In the genomic region with DNA sequence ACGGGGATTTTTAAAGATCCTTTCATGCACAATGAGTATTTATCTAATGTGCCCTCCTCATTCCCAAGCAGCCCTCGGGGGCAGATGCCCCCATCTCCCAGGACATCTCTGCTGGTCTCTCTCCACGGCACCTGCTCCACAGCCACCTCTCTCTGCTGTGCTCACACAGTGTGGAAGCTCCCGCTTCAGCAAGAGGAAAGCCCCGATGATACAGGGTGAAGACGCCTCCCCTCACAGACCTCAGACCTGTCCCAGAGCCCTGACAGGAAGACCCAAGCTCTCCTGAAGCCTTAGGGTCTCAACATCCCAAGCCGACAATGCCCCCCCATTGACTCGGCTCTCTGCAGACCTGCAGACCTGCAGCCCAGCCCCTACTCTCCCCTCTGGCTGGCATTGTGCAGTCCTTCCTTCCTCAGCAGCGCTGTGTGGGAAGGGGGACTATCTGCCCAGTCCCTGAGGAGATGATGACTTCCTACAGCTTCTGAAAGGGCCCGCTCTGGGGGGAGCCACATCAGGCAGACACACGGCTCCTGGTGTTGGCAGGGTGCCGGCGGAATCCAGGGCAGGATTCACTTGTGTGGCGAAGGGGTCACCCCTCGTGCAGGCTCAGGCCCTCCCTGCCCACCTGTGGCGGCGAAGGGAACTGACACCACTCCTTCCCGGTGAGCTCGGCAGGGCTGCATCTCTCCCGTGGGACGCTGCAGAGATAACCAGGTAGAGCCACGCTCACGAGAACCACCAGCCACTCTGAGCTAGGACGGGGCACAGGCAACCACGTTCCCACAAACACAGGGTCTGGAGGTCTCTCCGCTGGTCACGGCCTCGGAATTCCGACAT, we compare ENCODE assay signal across 1 cellular context.
TF ChIP-seq lines count a peak whose summit lies in the region.

No MANE protein-coding gene starts in this region.

TF ChIP-seq in A549, 52 proteins besides CTCF, POLR2A, EP300 and RAD21 (continued from another document):
- TF ChIP-seq, protein P1, sequence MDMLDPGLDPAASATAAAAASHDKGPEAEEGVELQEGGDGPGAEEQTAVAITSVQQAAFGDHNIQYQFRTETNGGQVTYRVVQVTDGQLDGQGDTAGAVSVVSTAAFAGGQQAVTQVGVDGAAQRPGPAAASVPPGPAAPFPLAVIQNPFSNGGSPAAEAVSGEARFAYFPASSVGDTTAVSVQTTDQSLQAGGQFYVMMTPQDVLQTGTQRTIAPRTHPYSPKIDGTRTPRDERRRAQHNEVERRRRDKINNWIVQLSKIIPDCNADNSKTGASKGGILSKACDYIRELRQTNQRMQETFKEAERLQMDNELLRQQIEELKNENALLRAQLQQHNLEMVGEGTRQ (IDR thresholded peaks at IDR 0.05): no peak
- TF ChIP-seq ESRRA (IDR thresholded peaks at IDR 0.05; ENCODE audit: borderline replicate concordance, low read length) (no peak), FOSB (CRISPR knock-in tag; IDR thresholded peaks at IDR 0.05) (no peak)
